ENCODE assay signal across 28 cellular contexts in the genomic region with DNA sequence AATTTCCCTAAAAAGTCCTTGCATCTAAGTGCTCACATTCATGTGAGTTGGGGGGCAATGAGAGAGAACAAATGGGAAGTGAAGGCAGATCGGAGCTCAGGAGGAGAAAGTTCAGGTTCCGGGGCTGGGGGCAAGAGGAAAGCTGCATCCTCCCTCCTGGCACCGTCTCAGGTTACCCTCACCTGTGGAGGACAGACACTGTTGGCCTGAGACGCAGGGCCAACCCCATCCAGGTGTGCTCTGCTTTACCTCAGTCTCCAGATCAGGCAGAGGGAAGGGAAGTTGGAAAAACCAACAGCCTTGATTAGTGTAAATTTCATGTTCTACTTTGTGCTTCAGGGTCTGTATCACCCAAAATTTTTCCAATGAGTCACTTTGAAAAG.
"Had no signal": no experiment of that assay in that cellular context is flagged by ENCODE, and none has a peak within 500 bp of the region (broad histone marks: within the 10 kb centered on the region; RNA-seq: fewer than 3 reads in every experiment).

No MANE protein-coding gene starts in this region.

- H3K27me3 ChIP-seq: sigmoid colon, transverse colon had no signal

- H3K4me3 ChIP-seq: esophagus muscularis mucosa, heart right ventricle, left lung, lower lobe of right lung, psoas muscle, sigmoid colon, stomach, suprapubic skin, transverse colon had no signal

- H3K4me1 ChIP-seq: foreskin keratinocyte, left lung, lower lobe of right lung, parathyroid adenoma, psoas muscle, sigmoid colon, transverse colon had no signal

- H3K36me3 ChIP-seq: esophagus muscularis mucosa, heart right ventricle, left lung, lower lobe of right lung, sigmoid colon, stomach, suprapubic skin, transverse colon had no signal

- DNase-seq: activated CD4-positive, alpha-beta memory T cell treated with anti-CD3 and anti-CD28 coated beads for 36 hours; activated CD4-positive, alpha-beta T cell treated with anti-CD3 and anti-CD28 coated beads, Interleukin-2, amount 10 ng/mL, durations not matched to agents 24 days and 14 days; activated CD4-positive, CD25-positive, alpha-beta regulatory T cell treated with anti-CD3 and anti-CD28 coated beads, Interleukin-2, amount 50 U/mL, for 72 hours; activated CD8-positive, alpha-beta memory T cell treated with anti-CD3 and anti-CD28 coated beads, Interleukin-2, amount 50 U/mL, for 4 hours; activated gamma-delta T cell; activated T-cell treated with anti-CD3 and anti-CD28 coated beads, Interleukin-2, amount 50 U/mL, for 24 hours; central memory CD4-positive, alpha-beta T cell; effector CD4-positive, alpha-beta T cell; foreskin keratinocyte; kidney glomerular epithelial cell; lower lobe of right lung; mesenchymal stem cell; naive thymus-derived CD8-positive, alpha-beta T cell; sigmoid colon; stimulated activated CD4-positive, alpha-beta T cell treated with anti-CD3 and anti-CD28 coated beads, Interleukin-15, amount 100 ng/mL, for 24 hours; stimulated activated CD4-positive, alpha-beta T cell treated with anti-CD3 and anti-CD28 coated beads, Interleukin-2, amount 100 ng/mL, for 24 hours; stimulated activated naive B cell treated with anti-CD40 and anti-IgM and Interleukin-4, amounts not matched to agents 10 μg/mL and 1 μg/mL and 100 μg/mL, for 72 hours; SW 1271; T-helper 9 cell; transverse colon had no signal

- H3K27ac ChIP-seq: esophagus muscularis mucosa, foreskin keratinocyte, left lung, lower lobe of right lung, parathyroid adenoma, psoas muscle, sigmoid colon, stomach, suprapubic skin, transverse colon, VCaP had no signal

- H3K9me3 ChIP-seq: esophagus muscularis mucosa, heart right ventricle, left lung, lower lobe of right lung, psoas muscle, sigmoid colon, stomach, suprapubic skin, transverse colon had no signal
